In genomic region chr12:52698634-52699340, GRCh38 we compare ENCODE assay signal across 22 cellular contexts. TPM values are rescaled to one million over a fixed set of nuclear protein-coding genes. Genes with fewer than 3 reads are reported as not detected.
"Had no signal": no experiment of that assay in that cellular context is flagged by ENCODE, and none has a peak within 500 bp of the region (broad histone marks: within the 10 kb centered on the region; RNA-seq: fewer than 3 reads in every experiment).

No MANE protein-coding gene starts in this region.

- H3K27ac ChIP-seq: lower lobe of right lung, parathyroid adenoma had no signal

- H3K36me3 ChIP-seq: lower lobe of right lung had no signal

- H3K4me1 ChIP-seq: lower lobe of right lung, parathyroid adenoma had no signal

- H3K4me3 ChIP-seq: lower lobe of right lung had no signal

- ATAC-seq: activated CD8-positive, alpha-beta T cell treated with anti-CD3 and anti-CD28 coated beads, Interleukin-2, amount 10 ng/mL, durations not matched to agents 7 days and 5 days; activated naive CD4-positive, alpha-beta T cell treated with anti-CD3 and anti-CD28 coated beads, Interleukin-2, amount 50 U/mL, for 72 hours; activated T-cell treated with anti-CD3 and anti-CD28 coated beads, Interleukin-2, amount 50 U/mL, for 72 hours; lower lobe of right lung had no signal

- DNase-seq: activated CD4-positive, alpha-beta T cell treated with anti-CD3 and anti-CD28 coated beads for 4 hours; activated CD8-positive, alpha-beta memory T cell treated with anti-CD3 and anti-CD28 coated beads, Interleukin-2, amount 50 U/mL, for 48 hours; activated CD8-positive, alpha-beta T cell treated with anti-CD3 and anti-CD28 coated beads, Interleukin-2, amount 10 ng/mL, durations not matched to agents 7 days and 5 days; activated gamma-delta T cell; activated T-cell treated with anti-CD3 and anti-CD28 coated beads, Interleukin-2, amount 50 U/mL, for 72 hours; amniotic stem cell; dermis blood vessel endothelial cell; endodermal cell; erythroblast; hypothalamus; kidney glomerular epithelial cell; lower lobe of right lung; midbrain; naive B cell; stimulated activated CD4-positive, alpha-beta T cell treated with anti-CD3 and anti-CD28 coated beads, Interleukin-4, amount 100 ng/mL, for 24 hours; stimulated activated naive CD4-positive, alpha-beta T cell; T-helper 2 cell; trophoblast cell had no signal

- H3K9me3 ChIP-seq: lower lobe of right lung had no signal

- H2AFZ ChIP-seq: parathyroid adenoma had no signal

- H3K9ac ChIP-seq: parathyroid adenoma had no signal

RNA-seq across cellular contexts. Expression of gene KRT77, which starts 4.5 kb away (rescaled TPM):
- total RNA-seq: activated CD8-positive, alpha-beta T cell treated with anti-CD3 and anti-CD28 coated beads, Interleukin-2, amount 10 ng/mL, durations not matched to agents 7 days and 5 days; activated naive CD4-positive, alpha-beta T cell treated with anti-CD3 and anti-CD28 coated beads, Interleukin-2, amount 50 U/mL, for 72 hours; activated T-cell treated with anti-CD3 and anti-CD28 coated beads, Interleukin-2, amount 50 U/mL, for 72 hours; dermis blood vessel endothelial cell; endodermal cell; lower lobe of right lung; renal cortical epithelial cell; skeletal muscle tissue had no signal

RNA-seq across cellular contexts. Expression of gene KRT1, which starts 18.6 kb away (rescaled TPM):
- total RNA-seq: activated CD8-positive, alpha-beta T cell treated with anti-CD3 and anti-CD28 coated beads, Interleukin-2, amount 10 ng/mL, durations not matched to agents 7 days and 5 days; activated naive CD4-positive, alpha-beta T cell treated with anti-CD3 and anti-CD28 coated beads, Interleukin-2, amount 50 U/mL, for 72 hours; activated T-cell treated with anti-CD3 and anti-CD28 coated beads, Interleukin-2, amount 50 U/mL, for 72 hours; dermis blood vessel endothelial cell; endodermal cell; renal cortical epithelial cell had no signal

RNA-seq across cellular contexts. Expression of gene KRT2, which starts 46.8 kb away (rescaled TPM):
- total RNA-seq: activated naive CD4-positive, alpha-beta T cell treated with anti-CD3 and anti-CD28 coated beads, Interleukin-2, amount 50 U/mL, for 72 hours; activated T-cell treated with anti-CD3 and anti-CD28 coated beads, Interleukin-2, amount 50 U/mL, for 72 hours; dermis blood vessel endothelial cell; endodermal cell; lower lobe of right lung; renal cortical epithelial cell; skeletal muscle tissue had no signal
